Comparison of ENCODE assay signal across 8 cellular contexts in the genomic region with DNA sequence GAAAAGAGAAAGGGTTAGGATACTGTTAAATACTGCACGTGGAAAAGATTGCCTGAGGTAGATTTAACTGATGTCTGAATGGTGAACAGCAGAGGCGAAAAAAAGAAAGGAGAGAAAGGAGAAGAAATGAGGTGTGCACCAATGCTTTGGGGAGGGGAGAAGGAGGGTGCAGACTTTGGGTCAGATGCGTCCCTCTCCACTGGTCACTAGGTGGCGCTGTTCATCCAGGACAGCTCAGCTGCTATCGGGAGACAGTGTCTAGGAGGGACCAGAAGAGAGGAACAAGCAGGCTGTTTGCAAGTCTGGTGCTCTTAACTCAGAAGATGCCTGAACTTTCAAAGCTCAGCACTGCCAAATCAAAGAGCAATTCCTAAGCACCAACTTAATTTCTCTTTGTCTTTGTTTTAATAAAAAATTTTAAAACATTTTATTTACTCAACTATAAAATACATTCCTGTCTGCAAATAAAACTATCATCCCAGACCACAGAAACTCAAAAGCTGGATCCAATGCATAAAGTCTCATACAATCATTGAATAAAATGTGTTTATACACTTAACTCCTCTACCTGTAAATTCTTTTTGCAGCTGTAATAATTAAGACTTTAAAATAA.
DNase-seq lines count a peak whose midpoint lies in the region; ATAC-seq lines count a peak whose summit lies in the region.

No MANE protein-coding gene starts in this region.

- peaks cover 5 to 7% of the 10 kb centered on the region in 2 donors for H3K36me3 Mint-ChIP-seq in naive B cell

- peaks cover 25 to 34% (median 26%) of the 10 kb centered on the region in 3 donors for H3K27me3 Mint-ChIP-seq in naive B cell

- peaks cover 3 to 16% (median 8%) of the 10 kb centered on the region in 7 donors for H3K9me3 Mint-ChIP-seq in naive B cell

- peak overlapping the region in 1 of 6 donors; percentile 79 for H3K27ac Mint-ChIP-seq in naive B cell

- peak; percentile 64 for DNase-seq in COLO668 (lab: John Stamatoyannopoulos, UW; ENCODE audit: unreplicated experiment)
- peak; percentile 88 for DNase-seq in GM19240 (ENCODE audit: insufficient read length, low spot score)
- DNase-seq in NCI-H510A (lab: John Stamatoyannopoulos, UW), result peak; percentile 50
- peak; percentile 21 for DNase-seq in activated CD4-positive, alpha-beta T cell treated with anti-CD3 and anti-CD28 coated beads, Interleukin-2, amount 50 U/mL, for 1 hour
- peak; percentile 29 for DNase-seq in naive B cell
- peak in 46 of 49 donors; percentile 6 to 85 (median 68) for DNase-seq in substantia nigra (lab: John Stamatoyannopoulos, UW)

- no peak overlapping the region for H3K27ac ChIP-seq in substantia nigra (ENCODE audit: low read depth, low read length, poor library complexity, severe bottlenecking)

- no peaks in the 10 kb centered on the region for H3K4me1 Mint-ChIP-seq in naive B cell

- peak overlapping the region in 1 of 8 donors; percentile 13 for H3K4me3 Mint-ChIP-seq in naive B cell

- ATAC-seq in HG03439 (IDR thresholded peaks at IDR 0.05; ENCODE audit: unreplicated experiment) (peak; percentile 90), esophagus mucosa (peak; percentile 94), naive B cell (ENCODE audit: low read depth in 2 of 2) (peak; percentile 79 to 84)

Comparison
In these comparisons a context has a peak if more than half of its experiments do, and no peak if none do; other contexts are left out.
1. DNase-seq: peak in every context shown above with its lines; median percentile 88 in GM19240; 68 in substantia nigra; 64 in COLO668; 50 in NCI-H510A; 29 in naive B cell; 21 in activated CD4-positive, alpha-beta T cell treated with anti-CD3 and anti-CD28 coated beads, Interleukin-2, amount 50 U/mL, for 1 hour.